Comparison of ENCODE assay signal across 8 cellular contexts in the genomic region with DNA sequence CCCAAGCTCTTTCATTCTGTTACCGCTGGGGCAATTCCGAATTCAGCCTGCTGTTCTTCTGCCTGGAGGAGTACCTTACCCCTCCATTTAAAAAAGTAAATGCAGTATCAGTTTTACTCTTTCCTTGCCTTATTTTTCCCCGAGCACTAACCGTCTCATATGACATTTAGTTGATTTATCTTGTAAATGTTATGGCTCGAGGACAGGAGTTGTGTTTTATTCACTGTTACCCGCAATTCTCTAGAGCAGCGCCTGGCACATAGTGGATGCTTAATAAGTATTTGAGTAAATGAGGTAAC. TPM values are rescaled to one million over a fixed set of nuclear protein-coding genes. Genes with fewer than 3 reads are reported as not detected.
DNase-seq lines count a peak whose midpoint lies in the region; ATAC-seq, FAIRE-seq and TF ChIP-seq lines count a peak whose summit lies in the region.

No MANE protein-coding gene starts in this region.

- no peak overlapping the region for H3K4me3 ChIP-seq in body of pancreas

- no peak for DNase-seq in body of pancreas
- no peak for DNase-seq in cerebellum (ENCODE audit: low spot score)
- no peak for DNase-seq in amniotic stem cell (lab: John Stamatoyannopoulos, UW)
- no peak for DNase-seq in urothelium cell line (ENCODE audit: low spot score)
- DNase-seq in GM10248 (ENCODE audit: extremely low spot score): no peak

- H3K27me3 ChIP-seq in body of pancreas: no peaks in the 10 kb centered on the region

- peak overlapping the region; percentile 43 to 97 (median 92) for H3K27ac Mint-ChIP-seq in nephron

- TF ChIP-seq CTCF in body of pancreas (IDR thresholded peaks at IDR 0.05) (peak in 4 of 7 experiments; percentile 13 to 55 (median 42)), nephron (IDR thresholded peaks at IDR 0.05; ENCODE audit: unreplicated experiment in 3 of 3) (peak in 2 of 3 experiments; percentile 23 to 26), GM10248 (IDR thresholded peaks at IDR 0.05; ENCODE audit: control extremely low read depth, extremely low read depth, low read depth, missing control alignments) (no peak)

- ATAC-seq in GM18907 (IDR thresholded peaks at IDR 0.05; ENCODE audit: unreplicated experiment) (peak; percentile 3), HG03103 (IDR thresholded peaks at IDR 0.05; ENCODE audit: low read depth, unreplicated experiment) (peak; percentile 2), body of pancreas (no peak)

- FAIRE-seq in urothelium cell line (lab: Jason Lieb, UNC): no peak

- H3K9me3 Mint-ChIP-seq in nephron: no peaks in the 10 kb centered on the region

- 0% methylated on average over 7 of the region's 7 CpGs for WGBS in body of pancreas, 2 donors

- peaks cover 7% of the 10 kb centered on the region for H3K27me3 Mint-ChIP-seq in nephron (ENCODE audit: low read depth)

- peak overlapping the region; percentile 93 to 97 (median 96) for H3K4me3 Mint-ChIP-seq in nephron

- peaks cover 4% of the 10 kb centered on the region for H3K36me3 Mint-ChIP-seq in nephron (ENCODE audit: low read depth)

- peak overlapping the region in 3 of 4 donors; percentile 90 to 96 (median 94) for H3K27ac ChIP-seq in body of pancreas

- CTCF ChIA-PET in GM10248 (lab: Yijun Ruan, JAX): interaction anchor here (1.0 to 2.9 kb wide), 12 partner anchors 12 to 658 kb away, joined by 3 to 11 read pairs (median 4); partner anchors contain the start of gene POGK

- intact Hi-C loops in body of pancreas (cut with DNase I): no loop called here

- TF ChIP-seq POLR2A in body of pancreas (IDR thresholded peaks at IDR 0.05): no peak

- peaks cover 21% of the 10 kb centered on the region for H3K4me1 Mint-ChIP-seq in nephron

- H3K4me1 ChIP-seq in body of pancreas: peaks cover 21% of the 10 kb centered on the region

- POLR2A ChIA-PET in GM10248 (lab: Yijun Ruan, JAX): interaction anchor here (0.9 kb wide), 1 partner anchor 31 kb away, joined by 3 read pairs; no protein-coding TSS in a partner anchor

- H3K36me3 ChIP-seq in body of pancreas (replicated peaks in 1 of 2; ENCODE audit: insufficient read depth in 1 of 2, low read depth in 2 of 2): no peaks in the 10 kb centered on the region

- no peaks in the 10 kb centered on the region for H3K9me3 ChIP-seq in body of pancreas

RNA-seq across cellular contexts. Expression of gene TADA1, which starts 0.4 kb away (rescaled TPM):
- total RNA-seq in body of pancreas (1 to 10 TPM in 1 of 2 donors, under 1 TPM in 1; 0.99 to 4.9 TPM), cerebellum (33.4 TPM)

RNA-seq across cellular contexts. Expression of gene POGK, which starts 37.2 kb away (rescaled TPM):
- total RNA-seq in body of pancreas (10 to 100 TPM; 13.8 to 15.3 TPM), cerebellum (37.9 TPM)
